In genomic region chr11:119126675-119127268, GRCh38 we compare ENCODE assay signal across 17 cellular contexts. TPM values are rescaled to one million over a fixed set of nuclear protein-coding genes. Genes with fewer than 3 reads are reported as not detected.
DNase-seq lines count a peak whose midpoint lies in the region; ATAC-seq and TF ChIP-seq lines count a peak whose summit lies in the region.
"Had no signal": no experiment of that assay in that cellular context is flagged by ENCODE, and none has a peak within 500 bp of the region (broad histone marks: within the 10 kb centered on the region; RNA-seq: fewer than 3 reads in every experiment).

No MANE protein-coding gene starts in this region.

- peaks cover 17 to 35% (median 20%) of the 10 kb centered on the region in 4 donors for H3K4me1 Mint-ChIP-seq in CD4-positive, alpha-beta memory T cell
- peaks cover 24% of the 10 kb centered on the region for H3K4me1 Mint-ChIP-seq in activated naive CD8-positive, alpha-beta T cell treated with anti-CD3 and anti-CD28 coated beads for 36 hours

- H3K4me1 ChIP-seq in CD4-positive, alpha-beta memory T cell (ENCODE audit: insufficient read depth, low read length) = peaks cover 16% of the 10 kb centered on the region
- H3K4me1 ChIP-seq in mucosa of rectum (ENCODE audit: control insufficient read depth in 2 of 2, insufficient read depth in 2 of 2, low read length in 2 of 2) (peaks cover 16 to 28% of the 10 kb centered on the region in 2 donors), HAP-1 (peaks cover 4% of the 10 kb centered on the region), aorta (ENCODE audit: control insufficient read depth in 1 of 2, insufficient read depth in 2 of 2, low read length in 2 of 2) (no peaks in the 10 kb centered on the region)

- peaks cover 35 to 50% of the 10 kb centered on the region in 2 donors for H3K36me3 Mint-ChIP-seq in CD4-positive, alpha-beta memory T cell
- H3K36me3 Mint-ChIP-seq in activated naive CD8-positive, alpha-beta T cell treated with anti-CD3 and anti-CD28 coated beads for 36 hours = peaks cover 25% of the 10 kb centered on the region

- POLR2A ChIA-PET in CD4-positive, alpha-beta memory T cell (lab: Charles Lee; ENCODE audit: partially characterized antibody) = interaction anchor here (1.2 to 2.3 kb wide), 5 partner anchors 19 to 59 kb away, joined by 3 to 8 read pairs (median 4); partner anchors contain the start of genes C2CD2L, DPAGT1 and VPS11

- peaks cover 33% of the 10 kb centered on the region for H3K36me3 ChIP-seq in CD4-positive, alpha-beta memory T cell (ENCODE audit: insufficient read depth, low read length)
- H3K36me3 ChIP-seq in mucosa of rectum (ENCODE audit: control insufficient read depth in 2 of 2, insufficient read depth in 2 of 2, low read length in 2 of 2) (peaks cover 28 to 34% of the 10 kb centered on the region in 2 donors), HAP-1 (replicated peaks) (peaks cover 32% of the 10 kb centered on the region), aorta (ENCODE audit: control insufficient read depth in 1 of 2, insufficient read depth in 2 of 2, low read length in 1 of 2) (peaks cover 4 to 6% of the 10 kb centered on the region in 2 donors)

- H3K27me3 Mint-ChIP-seq in CD4-positive, alpha-beta memory T cell = no peaks in the 10 kb centered on the region
- no peaks in the 10 kb centered on the region for H3K27me3 Mint-ChIP-seq in activated naive CD8-positive, alpha-beta T cell treated with anti-CD3 and anti-CD28 coated beads for 36 hours

- CTCF ChIA-PET in CD4-positive, alpha-beta memory T cell (lab: Charles Lee; ENCODE audit: partially characterized antibody) = interaction anchor here (1.0 kb wide), 2 partner anchors 9 to 32 kb away, joined by 3 read pairs; a partner anchor contains a TSS

- H3K9me3 Mint-ChIP-seq in CD4-positive, alpha-beta memory T cell = no peaks in the 10 kb centered on the region
- no peaks in the 10 kb centered on the region for H3K9me3 Mint-ChIP-seq in activated naive CD8-positive, alpha-beta T cell treated with anti-CD3 and anti-CD28 coated beads for 36 hours
- H3K9me3 Mint-ChIP-seq: nephron had no signal

- DNase-seq in CD4-positive, alpha-beta memory T cell = no peak
- DNase-seq in activated naive CD8-positive, alpha-beta T cell treated with anti-CD3 and anti-CD28 coated beads for 36 hours = no peak
- DNase-seq in HAP-1 (ENCODE audit: low spot score in 2 of 2) (no peak), aorta (no peak)
- DNase-seq in activated CD4-positive, alpha-beta T cell treated with anti-CD3 and anti-CD28 coated beads, Interleukin-2, amount 50 U/mL, for 4 hours = no peak
- DNase-seq: activated CD4-positive, alpha-beta T cell treated with anti-CD3 and anti-CD28 coated beads for 1 hour; DMS79; GOT3; left ventricle myocardium superior; NCI-H774; stimulated activated CD4-positive, alpha-beta T cell treated with anti-CD3 and anti-CD28 coated beads, Interleukin-2, amount 100 ng/mL, for 48 hours had no signal

- H3K27ac ChIP-seq in 22Rv1 = peak overlapping the region; percentile 53
- no peak overlapping the region for H3K27ac ChIP-seq in CD4-positive, alpha-beta memory T cell (ENCODE audit: low read depth, low read length)
- peak overlapping the region; percentile 61 to 64 for H3K27ac ChIP-seq in mucosa of rectum (ENCODE audit: low read depth in 2 of 2, low read length in 2 of 2)
- no peak overlapping the region for H3K27ac ChIP-seq in aorta (ENCODE audit: low read depth in 1 of 2, low read length in 2 of 2)
- H3K27ac ChIP-seq: right atrium auricular region had no signal

- TF ChIP-seq CTCF in 22Rv1 (IDR thresholded peaks at IDR 0.05) = no peak

- 65 to 67% methylated on average over 5 of the region's 5 CpGs for WGBS in aorta, 2 donors

- ATAC-seq in HG02938 (IDR thresholded peaks at IDR 0.05; ENCODE audit: unreplicated experiment) (no peak), aorta (ENCODE audit: low FRiP score) (no peak)
- ATAC-seq: left ventricle myocardium superior had no signal

- intact Hi-C loops in CD4-positive, alpha-beta memory T cell (cut with micrococcal nuclease) = no loop called here
- intact Hi-C loops in aorta (cut with DNase I) = no loop called here

- H3K9ac ChIP-seq in mucosa of rectum (ENCODE audit: low read depth in 1 of 2, low read length in 2 of 2) = peak overlapping the region in 1 of 2 donors; percentile 7

- H3K27ac Mint-ChIP-seq in CD4-positive, alpha-beta memory T cell = peak overlapping the region in 4 of 7 donors; percentile 35 to 57 (median 47)
- peak overlapping the region; percentile 43 for H3K27ac Mint-ChIP-seq in activated naive CD8-positive, alpha-beta T cell treated with anti-CD3 and anti-CD28 coated beads for 36 hours
- H3K27ac Mint-ChIP-seq: nephron had no signal

- no peaks in the 10 kb centered on the region for H3K27me3 ChIP-seq in CD4-positive, alpha-beta memory T cell (ENCODE audit: insufficient read depth, low read length)
- H3K27me3 ChIP-seq in mucosa of rectum (ENCODE audit: control insufficient read depth in 2 of 2, insufficient read depth in 2 of 2, low read length in 2 of 2) (no peaks in the 10 kb centered on the region), HAP-1 (ENCODE audit: low read depth) (no peaks in the 10 kb centered on the region), aorta (ENCODE audit: control insufficient read depth in 1 of 2, insufficient read depth in 2 of 2, low read length in 1 of 2) (no peaks in the 10 kb centered on the region)
- H3K27me3 ChIP-seq: right atrium auricular region had no signal

- no peak overlapping the region for H3K4me3 ChIP-seq in CD4-positive, alpha-beta memory T cell (ENCODE audit: low read length in 2 of 2)
- H3K4me3 ChIP-seq in mucosa of rectum (ENCODE audit: low read length in 2 of 2) (no peak overlapping the region), HAP-1 (no peak overlapping the region), aorta (ENCODE audit: low read length in 2 of 2) (no peak overlapping the region)
- H3K4me3 ChIP-seq: right atrium auricular region had no signal

- in situ Hi-C loops in HAP-1 (cut with MboI; ENCODE audit: low sequenced_read_pairs) = no loop called here

- H3K9me3 ChIP-seq in CD4-positive, alpha-beta memory T cell (ENCODE audit: control insufficient read depth in 1 of 2, low read length in 2 of 2) = no peaks in the 10 kb centered on the region
- no peaks in the 10 kb centered on the region for H3K9me3 ChIP-seq in mucosa of rectum (ENCODE audit: control insufficient read depth in 2 of 2, low read length in 2 of 2)
- no peaks in the 10 kb centered on the region for H3K9me3 ChIP-seq in HAP-1
- H3K9me3 ChIP-seq in aorta (ENCODE audit: control insufficient read depth, low read length) = no peaks in the 10 kb centered on the region
- H3K9me3 ChIP-seq: right atrium auricular region had no signal

- H3K4me3 Mint-ChIP-seq in CD4-positive, alpha-beta memory T cell = no peak overlapping the region
- H3K4me3 Mint-ChIP-seq in activated naive CD8-positive, alpha-beta T cell treated with anti-CD3 and anti-CD28 coated beads for 36 hours = no peak overlapping the region
- H3K4me3 Mint-ChIP-seq: nephron had no signal

RNA-seq across cellular contexts. Expression of gene HINFP, which starts 5.4 kb away (rescaled TPM):
- total RNA-seq in CD4-positive, alpha-beta memory T cell = 10 to 100 TPM; 70.8 to 75.3 TPM
- polyA plus RNA-seq in CD4-positive, alpha-beta memory T cell = 10 to 100 TPM in 1 of 2 donors, 1 to 10 TPM in 1; 9.3 to 16.0 TPM
- total RNA-seq in activated naive CD8-positive, alpha-beta T cell treated with anti-CD3 and anti-CD28 coated beads for 36 hours = 10 to 100 TPM; 20.3 to 21.5 TPM
- 10 to 100 TPM; 14.3 to 32.4 TPM for total RNA-seq in aorta
- polyA plus RNA-seq in aorta = 10 to 100 TPM; 12.1 to 23.1 TPM

RNA-seq across cellular contexts. Expression of gene C2CD2L, which starts 19.6 kb away (rescaled TPM):
- 10 to 100 TPM; 35.2 to 37.5 TPM for total RNA-seq in CD4-positive, alpha-beta memory T cell
- polyA plus RNA-seq in CD4-positive, alpha-beta memory T cell = 10 to 100 TPM in 1 of 2 donors, 1 to 10 TPM in 1; 2.6 to 13.3 TPM
- 10 to 100 TPM; 19.3 to 20.0 TPM for total RNA-seq in activated naive CD8-positive, alpha-beta T cell treated with anti-CD3 and anti-CD28 coated beads for 36 hours
- 10 to 100 TPM in 1 of 2 donors, 1 to 10 TPM in 1; 9.5 to 10.1 TPM for total RNA-seq in aorta
- polyA plus RNA-seq in aorta = 10 to 100 TPM in 1 of 2 donors, 1 to 10 TPM in 1; 6.6 to 10.3 TPM

RNA-seq across cellular contexts. Expression of gene ABCG4, which starts 22.1 kb away (rescaled TPM):
- total RNA-seq in CD4-positive, alpha-beta memory T cell = under 1 TPM in 1 of 2 experiments, not detected in 1; 0.09 TPM
- polyA plus RNA-seq in CD4-positive, alpha-beta memory T cell = not detected
- total RNA-seq in activated naive CD8-positive, alpha-beta T cell treated with anti-CD3 and anti-CD28 coated beads for 36 hours = under 1 TPM; 0.12 to 0.22 TPM
- total RNA-seq in aorta = under 1 TPM; 0.45 to 0.75 TPM
- under 1 TPM in 1 of 2 donors, not detected in 1; 0.75 TPM for polyA plus RNA-seq in aorta
- total RNA-seq: T-helper 1 cell treated with Interleukin-12 subunit alpha and Interleukin-12 subunit beta and Interleukin-4 antibody, amounts not matched to agents 30 ng/mL and 1 ng/mL, for 36 hours had no signal

RNA-seq across cellular contexts. Expression of gene DPAGT1, which starts 25.1 kb away (rescaled TPM):
- 10 to 100 TPM; 52.0 to 52.3 TPM for total RNA-seq in CD4-positive, alpha-beta memory T cell
- polyA plus RNA-seq in CD4-positive, alpha-beta memory T cell = 10 to 100 TPM; 32.9 to 52.3 TPM
- 10 to 100 TPM; 58.3 to 63.6 TPM for total RNA-seq in activated naive CD8-positive, alpha-beta T cell treated with anti-CD3 and anti-CD28 coated beads for 36 hours
- total RNA-seq in aorta = 10 to 100 TPM; 23.6 to 41.8 TPM
- polyA plus RNA-seq in aorta = 10 to 100 TPM in 1 of 2 donors, 1 to 10 TPM in 1; 7.3 to 20.2 TPM

RNA-seq across cellular contexts. Expression of gene NLRX1, which starts 41.8 kb away (rescaled TPM):
- total RNA-seq in CD4-positive, alpha-beta memory T cell = 1 to 10 TPM; 8.8 to 9.2 TPM
- polyA plus RNA-seq in CD4-positive, alpha-beta memory T cell = 1 to 10 TPM; 5.5 to 7.4 TPM
- total RNA-seq in activated naive CD8-positive, alpha-beta T cell treated with anti-CD3 and anti-CD28 coated beads for 36 hours = 10 to 100 TPM; 19.3 to 20.7 TPM
- total RNA-seq in aorta = 10 to 100 TPM; 12.1 to 17.3 TPM
- polyA plus RNA-seq in aorta = 1 to 10 TPM; 5.9 to 9.8 TPM

Comparison
In these comparisons a context has a peak if more than half of its experiments do, and no peak if none do; other contexts are left out.
1. H3K27ac ChIP-seq: peak in 22Rv1 (single experiment) and mucosa of rectum (2 of 2); none in CD4-positive, alpha-beta memory T cell (single experiment) and aorta (0 of 2).